ENCODE assay signal across 16 cellular contexts in genomic region chr15:75309711-75310110, GRCh38.
DNase-seq lines count a peak whose midpoint lies in the region; ATAC-seq and TF ChIP-seq lines count a peak whose summit lies in the region.
"Had no signal": no experiment of that assay in that cellular context is flagged by ENCODE, and none has a peak within 500 bp of the region (broad histone marks: within the 10 kb centered on the region; RNA-seq: fewer than 3 reads in every experiment).

No MANE protein-coding gene starts in this region.

- no peak for TF ChIP-seq CTCF in cardiac fibroblast (IDR thresholded peaks at IDR 0.05; ENCODE audit: low read depth, low read length)
- TF ChIP-seq CTCF in foreskin fibroblast (IDR thresholded peaks at IDR 0.05; ENCODE audit: low read depth, low read length), result no peak
- TF ChIP-seq CTCF in GM13977 (IDR thresholded peaks at IDR 0.05; ENCODE audit: extremely low read depth, insufficient read depth, missing control alignments), result no peak

- in situ Hi-C loops in GM13977 (cut with MboI; ENCODE audit: low pct_unique_long_range_greater_than_20kb, low sequenced_read_pairs, unreplicated experiment), result loop anchor here (25.0 kb wide), 1 partner anchor 147 kb away; no protein-coding TSS in a partner anchor

- H3K4me3 ChIP-seq in cardiac fibroblast (replicated peaks in 1 of 2; ENCODE audit: low read depth in 2 of 2, low read length in 2 of 2), result no peak overlapping the region
- no peak overlapping the region for H3K4me3 ChIP-seq in foreskin fibroblast (ENCODE audit: low read depth in 1 of 2, low read length in 2 of 2)
- H3K4me3 ChIP-seq: GM12878 had no signal

- no peak for ATAC-seq in HG02759 (IDR thresholded peaks at IDR 0.05; ENCODE audit: unreplicated experiment)
- ATAC-seq: CD8-positive, alpha-beta T cell; GM12878; Panc1; Right ventricle myocardium inferior had no signal

- peak; percentile 3 for DNase-seq in activated effector memory CD4-positive, alpha-beta T cell treated with anti-CD3 and anti-CD28 coated beads, Interleukin-2, amount 50 U/mL, for 16 hours
- DNase-seq in activated effector memory CD4-positive, alpha-beta T cell treated with Interleukin-2 at 50 U/mL for 16 hours, result no peak
- DNase-seq in cardiac fibroblast (ENCODE audit: low read depth in 2 of 2) (peak; percentile 10 to 54), foreskin fibroblast (peak; percentile 18 to 50), GM13977 (ENCODE audit: low spot score) (no peak), cortex of kidney (lab: John Stamatoyannopoulos, UW) (no peak)
- no peak for DNase-seq in activated naive CD4-positive, alpha-beta T cell treated with Interleukin-2 at 50 U/mL for 16 hours
- DNase-seq: CD8-positive, alpha-beta T cell; NCI-H1105 treated with DMSO at 0.1 percent for 48 hours; NCI-H1694 treated with DMSO at 0.1 percent for 48 hours; NCI-H226; NCI-H524 treated with DMSO at 0.1 percent for 48 hours had no signal

Comparison
In these comparisons a context has a peak if more than half of its experiments do, and no peak if none do; other contexts are left out.
1. DNase-seq: peak in activated effector memory CD4-positive, alpha-beta T cell treated with anti-CD3 and anti-CD28 coated beads, Interleukin-2, amount 50 U/mL, for 16 hours (single experiment), cardiac fibroblast (2 of 2) and foreskin fibroblast (2 of 2); none in activated effector memory CD4-positive, alpha-beta T cell treated with Interleukin-2 at 50 U/mL for 16 hours (single experiment), activated naive CD4-positive, alpha-beta T cell treated with Interleukin-2 at 50 U/mL for 16 hours (single experiment), GM13977 (single experiment) and cortex of kidney (single experiment).